Comparison of ENCODE assay signal across 8 cellular contexts in genomic region chr14:31420319-31421081, GRCh38. TPM values are rescaled to one million over a fixed set of nuclear protein-coding genes. Genes with fewer than 3 reads are reported as not detected.
A peak's percentile ranks its signal among the peaks of the same experiment; 100 is the strongest.
DNase-seq lines count a peak whose midpoint lies in the region; ATAC-seq and TF ChIP-seq lines count a peak whose summit lies in the region.

Gene HEATR5A, minus strand, starts transcription at chr14:31420550. Its CDS starts 17,575 bp downstream, at chr14:31402975.

- H3K4me3 ChIP-seq in coronary artery: peak within 1 kb of the TSS; percentile 86

- ATAC-seq in GM19324 (IDR thresholded peaks at IDR 0.05; ENCODE audit: low FRiP score, unreplicated experiment) (peak; percentile 98), HG03460 (IDR thresholded peaks at IDR 0.05; ENCODE audit: unreplicated experiment) (peak; percentile 97), left colon (peak; percentile 92)

- TF ChIP-seq CTCF in coronary artery (IDR thresholded peaks at IDR 0.05): no peak

- H3K27ac ChIP-seq in coronary artery: peak within 1 kb of the TSS; percentile 75 to 91

- DNase-seq in C1 segment of cervical spinal cord (lab: John Stamatoyannopoulos, UW) (peak; percentile 40 to 94 (median 86)), NCI-H524 treated with DMSO at 0.1 percent for 48 hours (lab: John Stamatoyannopoulos, UW) (peak; percentile 63), coronary artery (ENCODE audit: low spot score) (peak; percentile 95), left colon (peak; percentile 94 to 98)
- DNase-seq in activated CD4-positive, alpha-beta T cell treated with anti-CD3 and anti-CD28 coated beads for 48 hours: peak; percentile 94
- DNase-seq in stimulated activated CD4-positive, alpha-beta T cell treated with anti-CD3 and anti-CD28 coated beads, Interleukin-1b, Interleukin-23, amount 100 ng/mL, for 4 hours (ENCODE audit: low read depth in 2 of 2): peak; percentile 87 to 91

- intact Hi-C loops in left colon (cut with DNase I, micrococcal nuclease): no loop called here

RNA-seq across cellular contexts. Expression of gene HEATR5A, which starts in this region (rescaled TPM):
- 10 to 100 TPM; 60.4 to 69.6 TPM for total RNA-seq in left colon

Comparison
In these comparisons a context has a peak if more than half of its experiments do, and no peak if none do; other contexts are left out.
1. Peak in every context shown above with its lines: DNase-seq, ATAC-seq, H3K4me3 ChIP-seq and H3K27ac ChIP-seq.